18 cellular contexts compared by ENCODE assay signal in the genomic region with DNA sequence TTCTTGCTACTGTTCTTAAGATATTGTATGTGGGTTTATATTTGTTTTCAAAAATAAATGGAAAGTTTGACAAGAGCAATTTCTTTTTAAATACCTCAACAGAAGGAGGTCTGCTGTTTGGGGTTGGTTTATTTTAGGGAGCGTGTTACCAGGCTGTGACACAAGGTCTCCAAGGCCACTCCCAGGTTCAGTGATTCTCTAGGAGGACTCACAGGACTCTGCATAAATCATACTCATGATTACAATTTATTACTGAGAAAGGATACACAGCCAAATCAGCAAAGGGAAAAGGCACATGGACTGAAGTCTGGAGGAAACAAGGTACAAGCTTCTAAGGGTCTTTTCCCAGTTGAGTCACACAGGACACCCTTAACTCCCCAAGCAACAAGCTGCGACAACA. TPM values are rescaled to one million over a fixed set of nuclear protein-coding genes. Genes with fewer than 3 reads are reported as not detected.
DNase-seq lines count a peak whose midpoint lies in the region; ATAC-seq and TF ChIP-seq lines count a peak whose summit lies in the region.
"Had no signal": no experiment of that assay in that cellular context is flagged by ENCODE, and none has a peak within 500 bp of the region (broad histone marks: within the 10 kb centered on the region; RNA-seq: fewer than 3 reads in every experiment).

No MANE protein-coding gene starts in this region.

- DNase-seq in Calu3 (no peak), esophagus muscularis mucosa (ENCODE audit: extremely low spot score) (peak; percentile 68), mesothelial cell of epicardium (ENCODE audit: low spot score in 2 of 2, unreplicated experiment in 2 of 2) (no peak), nucleus accumbens (lab: John Stamatoyannopoulos, UW) (no peak), spleen (no peak), DMS79 treated with DMSO at 0.1 percent for 48 hours (lab: John Stamatoyannopoulos, UW) (no peak)
- DNase-seq: 8988T; C1 segment of cervical spinal cord; CD4-positive, alpha-beta memory T cell; COR-L47; DMS153; EL; GF-D8; GOT3; HFFc6 had no signal

- no peak for TF ChIP-seq POLR2A in esophagus muscularis mucosa (IDR thresholded peaks at IDR 0.05; ENCODE audit: low read depth)
- no peak for TF ChIP-seq POLR2A in spleen (IDR thresholded peaks at IDR 0.05)

- H3K4me3 ChIP-seq in esophagus muscularis mucosa (no peak overlapping the region), spleen (no peak overlapping the region)
- H3K4me3 ChIP-seq: HAP-1 had no signal

- H3K36me3 ChIP-seq in esophagus muscularis mucosa = no peaks in the 10 kb centered on the region
- H3K36me3 ChIP-seq in spleen = no peaks in the 10 kb centered on the region
- H3K36me3 ChIP-seq: HAP-1 had no signal

- H3K4me3 Mint-ChIP-seq in Calu3 (ENCODE audit: low read depth, unreplicated experiment) = no peak overlapping the region
- no peak overlapping the region for H3K4me3 Mint-ChIP-seq in mesothelial cell of epicardium
- H3K4me3 Mint-ChIP-seq: CD4-positive, alpha-beta memory T cell; HFFc6 had no signal

- intact Hi-C loops in Calu3 (cut with micrococcal nuclease; ENCODE audit: unreplicated experiment) (no loop called here), esophagus muscularis mucosa (cut with DNase I) (no loop called here), spleen (cut with DNase I; ENCODE audit: low total_unique reads) (loop anchor here (5.0 kb wide), 1 partner anchor 51 kb away; a partner anchor contains a TSS)

- H3K9me3 ChIP-seq in esophagus muscularis mucosa = peaks cover 0 to 5% (median 0%) of the 10 kb centered on the region in 4 donors
- H3K9me3 ChIP-seq in spleen = peaks cover 0 to 6% (median 0%) of the 10 kb centered on the region in 8 donors
- H3K9me3 ChIP-seq: HAP-1 had no signal

- H3K4me1 ChIP-seq in esophagus muscularis mucosa = peaks cover 0 to 27% (median 20%) of the 10 kb centered on the region in 4 donors
- H3K4me1 ChIP-seq in spleen = no peaks in the 10 kb centered on the region
- H3K4me1 ChIP-seq: HAP-1 had no signal

- CTCF ChIA-PET in Calu3 (lab: Charles Lee) = interaction anchor here (0.6 kb wide), 1 partner anchor 290 kb away, joined by 3 read pairs; no protein-coding TSS in a partner anchor

- no peaks in the 10 kb centered on the region for H3K27me3 ChIP-seq in esophagus muscularis mucosa
- H3K27me3 ChIP-seq in spleen (replicated peaks in 1 of 7) = no peaks in the 10 kb centered on the region

- TF ChIP-seq EP300 in esophagus muscularis mucosa (IDR thresholded peaks at IDR 0.05) = no peak

- ATAC-seq in GM19328 (IDR thresholded peaks at IDR 0.05; ENCODE audit: unreplicated experiment) = no peak

- peak overlapping the region; percentile 23 for H3K27ac Mint-ChIP-seq in Calu3 (ENCODE audit: unreplicated experiment)
- peak overlapping the region; percentile 91 for H3K27ac Mint-ChIP-seq in mesothelial cell of epicardium
- H3K27ac Mint-ChIP-seq: CD4-positive, alpha-beta memory T cell; HFFc6 had no signal

- no peaks in the 10 kb centered on the region for H3K27me3 Mint-ChIP-seq in Calu3 (ENCODE audit: unreplicated experiment)
- H3K27me3 Mint-ChIP-seq in mesothelial cell of epicardium (ENCODE audit: low read depth) = no peaks in the 10 kb centered on the region

- peak overlapping the region in 1 of 4 donors; percentile 33 for H3K27ac ChIP-seq in esophagus muscularis mucosa (replicated peaks in 1 of 4)
- no peak overlapping the region for H3K27ac ChIP-seq in spleen

- TF ChIP-seq CTCF in Calu3 (IDR thresholded peaks at IDR 0.05; ENCODE audit: unreplicated experiment) (no peak), esophagus muscularis mucosa (IDR thresholded peaks at IDR 0.05) (no peak), mesothelial cell of epicardium (IDR thresholded peaks at IDR 0.05; ENCODE audit: unreplicated experiment) (no peak), spleen (IDR thresholded peaks at IDR 0.05 in 8 of 11, conservative IDR thresholded peaks at IDR 0.05 in 3 of 11) (no peak)

- H3K36me3 Mint-ChIP-seq in Calu3 (ENCODE audit: insufficient read depth, unreplicated experiment) = peaks cover 34% of the 10 kb centered on the region
- peaks cover 39% of the 10 kb centered on the region for H3K36me3 Mint-ChIP-seq in mesothelial cell of epicardium

- 97% methylated on average over 2 of the region's 2 CpGs for WGBS in esophagus muscularis mucosa
- 92 to 97% (median 95%) methylated on average over 2 of the region's 2 CpGs for WGBS in spleen, 5 donors

- H3K9me3 Mint-ChIP-seq in Calu3 (ENCODE audit: low read depth, unreplicated experiment) = peaks cover 15% of the 10 kb centered on the region
- H3K9me3 Mint-ChIP-seq in mesothelial cell of epicardium = peaks cover 34% of the 10 kb centered on the region
- H3K9me3 Mint-ChIP-seq: CD4-positive, alpha-beta memory T cell had no signal

- H3K4me1 Mint-ChIP-seq in Calu3 (ENCODE audit: low read depth, unreplicated experiment) (peaks cover 27% of the 10 kb centered on the region), mesothelial cell of epicardium (peaks cover 31% of the 10 kb centered on the region)
- H3K4me1 Mint-ChIP-seq: CD4-positive, alpha-beta memory T cell had no signal

- no TSS peak for BruUV-seq in Calu3 (replicated peaks; lab: Mats Ljungman, UMichigan)

RNA-seq across cellular contexts. Expression of a gene that starts 18.8 kb away (rescaled TPM):
- total RNA-seq in Calu3 (2022) = 95.8 and 100 TPM in 2 replicates
- total RNA-seq in esophagus muscularis mucosa = 10 to 100 TPM; 45.7 to 74.9 (median 50.3) TPM
- 30.9 to 32.2 TPM (median 31.5 TPM) in 3 replicates for total RNA-seq in mesothelial cell of epicardium
- total RNA-seq in spleen = 100 to 1,000 TPM in 5 of 7 donors, 10 to 100 TPM in 2; 65.6 to 155 (median 129) TPM
- polyA plus RNA-seq in spleen = 10 to 100 TPM; 34.5 to 46.3 (median 42.9) TPM

RNA-seq across cellular contexts. Expression of a gene that starts 50.8 kb away (rescaled TPM):
- total RNA-seq in Calu3 (2022) = 1,088 and 1,195 TPM in 2 replicates
- total RNA-seq in esophagus muscularis mucosa = 10 to 100 TPM in 3 of 4 donors, 1 to 10 TPM in 1; 6.6 to 93.0 (median 29.8) TPM
- total RNA-seq in mesothelial cell of epicardium = 48.9 to 53.0 TPM (median 51.9 TPM) in 3 replicates
- total RNA-seq in spleen = 10 to 100 TPM in 1 of 7 donors, 1 to 10 TPM in 6; 1.8 to 18.7 (median 4.7) TPM
- polyA plus RNA-seq in spleen = 10 to 100 TPM in 1 of 3 donors, 1 to 10 TPM in 2; 2.2 to 20.9 (median 6.2) TPM
- total RNA-seq: A673; CD4-positive, alpha-beta memory T cell had no signal
- polyA plus RNA-seq: CD4-positive, alpha-beta memory T cell had no signal

Comparison
In these comparisons a context has a peak if more than half of its experiments do, and no peak if none do; other contexts are left out.
1. RNA of a gene that starts 50.8 kb away (total RNA-seq): 1,088 to 1,195 TPM in Calu3; 48.9 to 53.0 TPM in mesothelial cell of epicardium, 6.6 to 93.0 TPM in esophagus muscularis mucosa and 1.8 to 18.7 TPM in spleen; every median in the first group is over 10 times any median in the second.